ENCODE assay signal across 8 cellular contexts in genomic region chr6:28981391-28981832, GRCh38. TPM values are rescaled to one million over a fixed set of nuclear protein-coding genes. Genes with fewer than 3 reads are reported as not detected.
DNase-seq lines count a peak whose midpoint lies in the region; ATAC-seq and TF ChIP-seq lines count a peak whose summit lies in the region.

No MANE protein-coding gene starts in this region.

- no peaks in the 10 kb centered on the region for H3K36me3 ChIP-seq in CD4-positive, CD25-positive, alpha-beta regulatory T cell (ENCODE audit: control insufficient read depth, insufficient read depth, low read length)
- no peaks in the 10 kb centered on the region for H3K36me3 ChIP-seq in brain microvascular endothelial cell (replicated peaks)

- peaks cover 8% of the 10 kb centered on the region for H3K23me2 ChIP-seq in H9 (ENCODE audit: insufficient read length, low read depth, low read length, poor library complexity, severe bottlenecking)

- no CpG with 5 or more reads among the region's 14 CpGs for WGBS in H9 (ENCODE audit: extremely low coverage, insufficient read length, low lambda C conversion rate)

- TF ChIP-seq CTCF in H9 (conservative IDR thresholded peaks at IDR 0.05) (peak; percentile 19; the same call in 1 of the 3 replicates), brain microvascular endothelial cell (IDR thresholded peaks at IDR 0.05; ENCODE audit: low read depth, low read length, missing control alignments) (no peak)

- H3K9ac ChIP-seq in H9 (ENCODE audit: extremely low read depth, insufficient read length, low read length), result peak overlapping the region; percentile 31

- H3K79me2 ChIP-seq in H9 (ENCODE audit: insufficient read depth, low read length), result no peaks in the 10 kb centered on the region

- H3K4me3 ChIP-seq in CD4-positive, CD25-positive, alpha-beta regulatory T cell (ENCODE audit: low read depth, low read length), result peak overlapping the region; percentile 99
- peak overlapping the region; percentile 76 for H3K4me3 ChIP-seq in brain microvascular endothelial cell (ENCODE audit: low read depth, low read length)

- H3K4me3 Mint-ChIP-seq in CD4-positive, CD25-positive, alpha-beta regulatory T cell, result peak overlapping the region; percentile 92 to 97 (median 93)
- peak overlapping the region; percentile 87 to 93 for H3K4me3 Mint-ChIP-seq in H9

- H3K56ac ChIP-seq in H9 (ENCODE audit: insufficient read length, low read depth, low read length), result no peak overlapping the region

- H3K14ac ChIP-seq in H9 (ENCODE audit: insufficient read depth, low read length), result no peak overlapping the region

- peak overlapping the region; percentile 93 for H3K4me2 ChIP-seq in H9 (ENCODE audit: insufficient read depth, insufficient read length, low read length)

- H3K9me3 ChIP-seq in CD4-positive, CD25-positive, alpha-beta regulatory T cell (ENCODE audit: control insufficient read depth in 2 of 2, low read length in 2 of 2), result peaks cover 0 to 1% of the 10 kb centered on the region in 2 experiments
- no peaks in the 10 kb centered on the region for H3K9me3 ChIP-seq in H9 (ENCODE audit: control insufficient read depth, low read depth, low read length)

- H3K79me1 ChIP-seq in H9 (ENCODE audit: insufficient read depth, low read depth, low read length, poor library complexity, severe bottlenecking), result no peaks in the 10 kb centered on the region

- peak; percentile 50 to 86 (median 77) for DNase-seq in CD4-positive, CD25-positive, alpha-beta regulatory T cell
- DNase-seq in H9 (peak; percentile 52), NCI-H1930 (lab: John Stamatoyannopoulos, UW) (peak; percentile 67 to 79), UCSD-AML1 (lab: John Stamatoyannopoulos, UW; ENCODE audit: unreplicated experiment) (peak; percentile 71), brain microvascular endothelial cell (peak; percentile 47), iris pigment epithelial cell (ENCODE audit: low read depth) (peak; percentile 49)
- DNase-seq in stimulated activated CD4-positive, alpha-beta T cell treated with anti-CD3 and anti-CD28 coated beads, Interleukin-15, amount 100 ng/mL, for 1 hour (ENCODE audit: low read depth in 1 of 2, low spot score in 1 of 2), result peak; percentile 52 to 64

- peak overlapping the region; percentile 93 to 99 (median 97) for H3K27ac Mint-ChIP-seq in CD4-positive, CD25-positive, alpha-beta regulatory T cell
- H3K27ac Mint-ChIP-seq in H9, result no peak overlapping the region

- H3K4me1 Mint-ChIP-seq in CD4-positive, CD25-positive, alpha-beta regulatory T cell, result peaks cover 33 to 65% (median 50%) of the 10 kb centered on the region in 4 donors
- peaks cover 38 to 39% of the 10 kb centered on the region in 2 experiments for H3K4me1 Mint-ChIP-seq in H9

- H4K20me1 ChIP-seq in H9 (ENCODE audit: control insufficient read depth, insufficient read depth, insufficient read length), result no peaks in the 10 kb centered on the region

- no peak overlapping the region for H2BK5ac ChIP-seq in H9 (ENCODE audit: insufficient read length, low read length)

- H3K4ac ChIP-seq in H9 (ENCODE audit: low read depth, low read length), result no peak overlapping the region

- no peak overlapping the region for H2BK120ac ChIP-seq in H9 (ENCODE audit: low read depth, low read length, poor library complexity, severe bottlenecking)

- H2BK20ac ChIP-seq in H9 (ENCODE audit: low read depth, low read length, poor library complexity, severe bottlenecking), result no peak overlapping the region

- H4K91ac ChIP-seq in H9 (ENCODE audit: insufficient read length, low read depth, low read length), result no peak overlapping the region

- H3K4me1 ChIP-seq in CD4-positive, CD25-positive, alpha-beta regulatory T cell (ENCODE audit: control insufficient read depth, insufficient read depth, low read length, poor library complexity, severe bottlenecking), result peaks cover 19% of the 10 kb centered on the region
- peaks cover 10% of the 10 kb centered on the region; the same call in 1 of the 2 replicates for H3K4me1 ChIP-seq in H9 (ENCODE audit: insufficient read depth, low read length)

- peak overlapping the region; percentile 19 for H3K27ac ChIP-seq in CD4-positive, CD25-positive, alpha-beta regulatory T cell (ENCODE audit: insufficient read depth, low read length, poor library complexity, severe bottlenecking)
- H3K27ac ChIP-seq in H9 (ENCODE audit: insufficient read length, low read depth, low read length) (no peak overlapping the region), brain microvascular endothelial cell (peak overlapping the region; percentile 62)

- no peak overlapping the region for H4K8ac ChIP-seq in H9 (replicated peaks; ENCODE audit: insufficient read length, low read depth, low read length)

- H3K27me3 ChIP-seq in CD4-positive, CD25-positive, alpha-beta regulatory T cell (ENCODE audit: control insufficient read depth, insufficient read depth, low read length), result peaks cover 35% of the 10 kb centered on the region
- H3K27me3 ChIP-seq in H9 (ENCODE audit: insufficient read depth, low read length) (no peaks in the 10 kb centered on the region; the same call in 1 of the 2 replicates), brain microvascular endothelial cell (replicated peaks) (no peaks in the 10 kb centered on the region)

- H3K36me3 Mint-ChIP-seq in CD4-positive, CD25-positive, alpha-beta regulatory T cell, result peaks cover 6% of the 10 kb centered on the region
- peaks cover 0 to 1% (median 0%) of the 10 kb centered on the region in 3 experiments; a peak in 2 of 7 replicates for H3K36me3 Mint-ChIP-seq in H9 (ENCODE audit: insufficient read depth in 1 of 3, low read depth in 3 of 3)

- no peak overlapping the region for H2AK5ac ChIP-seq in H9 (ENCODE audit: insufficient read length, low read length)

- H2BK15ac ChIP-seq in H9 (ENCODE audit: low read depth, low read length), result no peak overlapping the region

- H3K23ac ChIP-seq in H9 (ENCODE audit: insufficient read length, low read depth, low read length), result no peak overlapping the region

- H3T11ph ChIP-seq in H9 (ENCODE audit: low read length), result no peak overlapping the region

- peak in 1 of 2 donors; percentile 38 for ATAC-seq in CD4-positive, CD25-positive, alpha-beta regulatory T cell (ENCODE audit: low read depth in 2 of 2)
- no peak for ATAC-seq in GM21367 (IDR thresholded peaks at IDR 0.05; ENCODE audit: unreplicated experiment)

- no peak overlapping the region for H4K5ac ChIP-seq in H9 (ENCODE audit: insufficient read length, low read depth, low read length)

- H3K18ac ChIP-seq in H9 (ENCODE audit: insufficient read length, low read depth, low read length), result no peak overlapping the region

- no peak overlapping the region for H2BK12ac ChIP-seq in H9 (ENCODE audit: insufficient read length, low read depth, low read length)

- peaks cover 89% of the 10 kb centered on the region for H3K27me3 Mint-ChIP-seq in CD4-positive, CD25-positive, alpha-beta regulatory T cell
- peaks cover 38% of the 10 kb centered on the region for H3K27me3 Mint-ChIP-seq in H9 (ENCODE audit: low read depth)

- in situ Hi-C loops in brain microvascular endothelial cell (cut with HindIII; ENCODE audit: low pct_ligation_motif_present, low sequenced_read_pairs), result no loop called here

- peak overlapping the region; percentile 78 for H2AFZ ChIP-seq in H9 (ENCODE audit: low read length)

- peaks cover 0 to 8% (median 4%) of the 10 kb centered on the region in 7 donors for H3K9me3 Mint-ChIP-seq in CD4-positive, CD25-positive, alpha-beta regulatory T cell
- H3K9me3 Mint-ChIP-seq in H9, result peaks cover 4% of the 10 kb centered on the region in 2 experiments; a peak in 4 of 5 replicates

RNA-seq across cellular contexts. Expression of gene ZNF311, which starts 23.7 kb away (rescaled TPM):
- total RNA-seq in CD4-positive, CD25-positive, alpha-beta regulatory T cell, result not detected
- polyA plus RNA-seq in CD4-positive, CD25-positive, alpha-beta regulatory T cell, result under 1 TPM in 2 of 4 donors, not detected in 2; 0.13 to 0.54 TPM
- total RNA-seq in H9 (2021), result 0.57 and 0.68 TPM in 2 replicates

RNA-seq across cellular contexts. Expression of gene TRIM27, which starts 57.6 kb away (rescaled TPM):
- 23.5 TPM for total RNA-seq in CD4-positive, CD25-positive, alpha-beta regulatory T cell
- 10 to 100 TPM; 46.2 to 76.4 (median 59.4) TPM for polyA plus RNA-seq in CD4-positive, CD25-positive, alpha-beta regulatory T cell
- total RNA-seq in H9 (2021), result 93.1 and 98.2 TPM in 2 replicates

Comparison
In these comparisons a context has a peak if more than half of its experiments do, and no peak if none do; other contexts are left out.
1. H3K27ac Mint-ChIP-seq: peak in CD4-positive, CD25-positive, alpha-beta regulatory T cell (3 of 3); none in H9 (0 of 3).
2. Peak in every context shown above with its lines, with median percentiles within 50 percentile points of each other: DNase-seq.